ENCODE assay signal across 20 cellular contexts in genomic region chr7:6630007-6630849, GRCh38. TPM values are rescaled to one million over a fixed set of nuclear protein-coding genes. Genes with fewer than 3 reads are reported as not detected.
DNase-seq lines count a peak whose midpoint lies in the region; ATAC-seq, FAIRE-seq and TF ChIP-seq lines count a peak whose summit lies in the region.
"Had no signal": no experiment of that assay in that cellular context is flagged by ENCODE, and none has a peak within 500 bp of the region (broad histone marks: within the 10 kb centered on the region; RNA-seq: fewer than 3 reads in every experiment).

No MANE protein-coding gene starts in this region.

- H3K4me1 ChIP-seq in small intestine (ENCODE audit: control insufficient read depth in 2 of 2, insufficient read depth in 1 of 2, low read depth in 1 of 2, low read length in 1 of 2), result peaks cover 0 to 1% of the 10 kb centered on the region in 2 donors

- intact Hi-C loops in left colon (cut with DNase I, micrococcal nuclease), result no loop called here

- no peaks in the 10 kb centered on the region for H3K36me3 Mint-ChIP-seq in activated T-cell treated with anti-CD3 and anti-CD28 coated beads, Interleukin-2, amount 50 U/mL, for 24 hours (ENCODE audit: low read depth)

- no peak for FAIRE-seq in small intestine (lab: Jason Lieb, UNC)
- FAIRE-seq: G401.6, GM12891, GM19239, K562 had no signal

- H3K27ac ChIP-seq in C4-2B (peak overlapping the region; percentile 58), small intestine (ENCODE audit: low read depth in 1 of 2, low read length in 1 of 2) (no peak overlapping the region)
- H3K27ac ChIP-seq: BLaER1 treated with 17β-estradiol and CSF1 and Interleukin-3, amounts not matched to agents 10 nM and 100 nM had no signal

- DNase-seq in NCI-H69 (lab: John Stamatoyannopoulos, UW) (peak; percentile 33), left colon (no peak), small intestine (peak; percentile 31), glomerular visceral epithelial cell (ENCODE audit: extremely low spot score) (no peak)
- no peak for DNase-seq in activated T-cell treated with anti-CD3 and anti-CD28 coated beads, Interleukin-2, amount 50 U/mL, for 24 hours
- DNase-seq: DMS153; NCI-H1436 treated with DMSO at 0.1 percent for 48 hours; NCI-H2081 treated with DMSO at 0.1 percent for 48 hours; NCI-H226; NCI-H526; NK-92 treated with Interleukin-12 subunit alpha and Interleukin-12 subunit beta, amount 100 ng/mL, for 24 hours; Right ventricle myocardium superior had no signal

- H3K27ac Mint-ChIP-seq in activated T-cell treated with anti-CD3 and anti-CD28 coated beads, Interleukin-2, amount 50 U/mL, for 24 hours, result no peak overlapping the region
- H3K27ac Mint-ChIP-seq: GM23338 had no signal

- peak; percentile 42 for ATAC-seq in left colon
- no peak for ATAC-seq in GM21447 (IDR thresholded peaks at IDR 0.05; ENCODE audit: unreplicated experiment)
- ATAC-seq: GM23338, K562 had no signal

- H3K36me3 ChIP-seq in small intestine (ENCODE audit: control insufficient read depth in 2 of 2, insufficient read depth in 2 of 2, low read length in 2 of 2), result no peaks in the 10 kb centered on the region
- H3K36me3 ChIP-seq: BLaER1 treated with 17β-estradiol and CSF1 and Interleukin-3, amounts not matched to agents 10 nM and 100 nM had no signal

- no peaks in the 10 kb centered on the region for H3K9me3 ChIP-seq in small intestine (ENCODE audit: control insufficient read depth, low read depth)

- peaks cover 2% of the 10 kb centered on the region for H3K9me3 Mint-ChIP-seq in activated T-cell treated with anti-CD3 and anti-CD28 coated beads, Interleukin-2, amount 50 U/mL, for 24 hours
- H3K9me3 Mint-ChIP-seq: GM23338 had no signal

- 38 to 59% (median 47%) methylated on average over 11 of the region's 11 CpGs for WGBS in small intestine, 3 donors

- no peak overlapping the region for H3K4me3 Mint-ChIP-seq in activated T-cell treated with anti-CD3 and anti-CD28 coated beads, Interleukin-2, amount 50 U/mL, for 24 hours
- H3K4me3 Mint-ChIP-seq: GM23338 had no signal

- no peak overlapping the region for H3K4me3 ChIP-seq in small intestine (ENCODE audit: low read depth in 1 of 2, low read length in 2 of 2)
- H3K4me3 ChIP-seq: BLaER1 treated with 17β-estradiol and CSF1 and Interleukin-3, amounts not matched to agents 10 nM and 100 nM; GM23338; K562 had no signal

- no peak for TF ChIP-seq CTCF in C4-2B (conservative IDR thresholded peaks at IDR 0.05)

- peaks cover 5% of the 10 kb centered on the region for H3K4me1 Mint-ChIP-seq in activated T-cell treated with anti-CD3 and anti-CD28 coated beads, Interleukin-2, amount 50 U/mL, for 24 hours (ENCODE audit: low read depth)
- H3K4me1 Mint-ChIP-seq: GM23338 had no signal

- no peaks in the 10 kb centered on the region for H3K27me3 ChIP-seq in small intestine (ENCODE audit: control insufficient read depth in 2 of 2, insufficient read depth in 2 of 2, low read length in 2 of 2)
- H3K27me3 ChIP-seq: BLaER1 treated with 17β-estradiol and CSF1 and Interleukin-3, amounts not matched to agents 10 nM and 100 nM had no signal

- H3K27me3 Mint-ChIP-seq in activated T-cell treated with anti-CD3 and anti-CD28 coated beads, Interleukin-2, amount 50 U/mL, for 24 hours, result no peaks in the 10 kb centered on the region

RNA-seq across cellular contexts. Expression of gene ZNF316, which starts 6.9 kb away (rescaled TPM):
- total RNA-seq in left colon, result 10 to 100 TPM; 19.0 to 21.1 TPM
- polyA plus RNA-seq in small intestine, result 10 to 100 TPM; 11.6 to 16.1 (median 11.9) TPM

RNA-seq across cellular contexts. Expression of gene ZNF853, which starts 14.8 kb away (rescaled TPM):
- total RNA-seq in left colon, result 1 to 10 TPM in 1 of 2 donors, under 1 TPM in 1; 0.79 to 2.9 TPM
- polyA plus RNA-seq in small intestine, result 1 to 10 TPM in 1 of 3 donors, under 1 TPM in 1, not detected in 1; 0.81 to 1.5 TPM
- total RNA-seq: K562 had no signal

RNA-seq across cellular contexts. Expression of gene INTS15, which starts 40.4 kb away (rescaled TPM):
- 10 to 100 TPM; 22.5 to 24.4 TPM for total RNA-seq in left colon
- polyA plus RNA-seq in small intestine, result 10 to 100 TPM; 15.0 to 16.5 (median 16.2) TPM

RNA-seq across cellular contexts. Expression of gene ZDHHC4, which starts 53.0 kb away (rescaled TPM):
- total RNA-seq in left colon, result 10 to 100 TPM; 37.6 to 51.1 TPM
- polyA plus RNA-seq in small intestine, result 10 to 100 TPM; 34.0 to 41.4 (median 38.6) TPM

Comparison
In these comparisons a context has a peak if more than half of its experiments do, and no peak if none do; other contexts are left out.
1. DNase-seq: peak in NCI-H69 (single experiment) and small intestine (single experiment); none in left colon (0 of 2), activated T-cell treated with anti-CD3 and anti-CD28 coated beads, Interleukin-2, amount 50 U/mL, for 24 hours (single experiment) and glomerular visceral epithelial cell (single experiment).